ENCODE assay signal across 8 cellular contexts in the genomic region with DNA sequence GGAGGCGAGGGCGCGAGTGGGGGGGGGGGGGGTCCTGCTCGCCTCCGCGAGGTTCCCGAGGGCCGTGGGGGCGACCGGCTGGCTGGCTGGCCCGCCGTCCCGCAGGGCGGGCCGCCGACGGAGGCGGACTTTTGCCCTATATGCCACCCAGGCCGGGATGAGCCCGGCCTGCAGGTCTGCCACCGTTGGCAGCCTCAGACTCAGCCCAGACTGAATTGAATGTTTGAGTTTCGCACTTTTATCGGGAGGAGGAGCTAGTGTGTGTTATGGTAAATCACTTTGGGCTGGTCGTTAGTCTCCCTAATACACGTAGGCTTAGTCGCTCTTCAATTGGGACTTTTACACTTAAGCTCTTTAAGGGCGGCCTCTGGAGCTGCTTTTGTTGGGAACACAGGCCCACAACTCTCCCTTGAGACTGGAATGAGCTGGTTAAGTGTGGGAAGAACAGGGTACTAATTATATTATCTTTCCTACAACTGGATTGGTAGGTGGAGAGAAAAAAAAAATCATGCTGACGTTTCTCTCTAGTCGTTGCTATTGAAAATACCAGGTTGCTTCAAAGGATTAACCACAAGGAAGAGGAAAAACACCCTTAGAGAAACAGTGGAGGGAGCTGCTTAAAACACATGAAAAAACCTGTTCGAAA. TPM values are rescaled to one million over a fixed set of nuclear protein-coding genes. Genes with fewer than 3 reads are reported as not detected.
DNase-seq lines count a peak whose midpoint lies in the region; ATAC-seq and TF ChIP-seq lines count a peak whose summit lies in the region.

No MANE protein-coding gene starts in this region.

- ATAC-seq in GM19397 (IDR thresholded peaks at IDR 0.05; ENCODE audit: unreplicated experiment) (peak; percentile 15), HG03520 (IDR thresholded peaks at IDR 0.05; ENCODE audit: unreplicated experiment) (peak; percentile 21)

- no peaks in the 10 kb centered on the region for H3K27me3 Mint-ChIP-seq in activated T-cell treated with anti-CD3 and anti-CD28 coated beads, Interleukin-2, amount 50 U/mL, for 24 hours

- peaks cover 25% of the 10 kb centered on the region for H3K36me3 Mint-ChIP-seq in activated T-cell treated with anti-CD3 and anti-CD28 coated beads, Interleukin-2, amount 50 U/mL, for 24 hours (ENCODE audit: low read depth)

- TF ChIP-seq CTCF in fibroblast of villous mesenchyme (IDR thresholded peaks at IDR 0.05; ENCODE audit: insufficient read depth, low read depth, low read length) = no peak
- no peak for TF ChIP-seq CTCF in neutrophil (IDR thresholded peaks at IDR 0.05)

- H3K36me3 ChIP-seq in neutrophil = peaks cover 6% of the 10 kb centered on the region

- H3K9me3 ChIP-seq in neutrophil = no peaks in the 10 kb centered on the region

- DNase-seq in DMS 273 (lab: John Stamatoyannopoulos, UW; ENCODE audit: unreplicated experiment) (peak; percentile 97), NCI-H524 treated with DMSO at 0.1 percent for 48 hours (lab: John Stamatoyannopoulos, UW) (peak; percentile 94), fibroblast of villous mesenchyme (ENCODE audit: low read depth) (peak; percentile 94)
- no peak for DNase-seq in activated T-cell treated with anti-CD3 and anti-CD28 coated beads, Interleukin-2, amount 50 U/mL, for 24 hours
- no peak for DNase-seq in stimulated activated CD4-positive, alpha-beta T cell treated with anti-CD3 and anti-CD28 coated beads, Interleukin-12 subunit alpha, Interleukin-12 subunit beta, amount 100 ng/mL, for 4 hours

- H3K4me3 ChIP-seq in fibroblast of villous mesenchyme (ENCODE audit: low read depth, low read length) = peak overlapping the region; percentile 40
- peak overlapping the region; percentile 85 to 98 for H3K4me3 ChIP-seq in neutrophil (ENCODE audit: low read depth in 1 of 2, low read length in 1 of 2)

- peaks cover 57 to 65% of the 10 kb centered on the region in 2 experiments for H3K4me1 ChIP-seq in neutrophil (ENCODE audit: control insufficient read depth in 1 of 2, insufficient read depth in 1 of 2, low read depth in 1 of 2, low read length in 1 of 2)

- peak overlapping the region; percentile 96 for H3K27ac ChIP-seq in neutrophil

- H3K27ac Mint-ChIP-seq in activated T-cell treated with anti-CD3 and anti-CD28 coated beads, Interleukin-2, amount 50 U/mL, for 24 hours = peak overlapping the region; percentile 99

- H3K9me3 Mint-ChIP-seq in activated T-cell treated with anti-CD3 and anti-CD28 coated beads, Interleukin-2, amount 50 U/mL, for 24 hours = no peaks in the 10 kb centered on the region

- no peaks in the 10 kb centered on the region for H3K27me3 ChIP-seq in neutrophil

- H3K4me3 Mint-ChIP-seq in activated T-cell treated with anti-CD3 and anti-CD28 coated beads, Interleukin-2, amount 50 U/mL, for 24 hours = peak overlapping the region; percentile 88

- peaks cover 50% of the 10 kb centered on the region for H3K4me1 Mint-ChIP-seq in activated T-cell treated with anti-CD3 and anti-CD28 coated beads, Interleukin-2, amount 50 U/mL, for 24 hours (ENCODE audit: low read depth)

RNA-seq across cellular contexts. Expression of gene IRF2BP2, which starts 1.3 kb away (rescaled TPM):
- total RNA-seq in fibroblast of villous mesenchyme = 53.1 and 60.9 TPM in 2 replicates

Comparison
In these comparisons a context has a peak if more than half of its experiments do, and no peak if none do; other contexts are left out.
1. DNase-seq: peak in DMS 273 (single experiment), NCI-H524 treated with DMSO at 0.1 percent for 48 hours (single experiment) and fibroblast of villous mesenchyme (single experiment); none in activated T-cell treated with anti-CD3 and anti-CD28 coated beads, Interleukin-2, amount 50 U/mL, for 24 hours (single experiment) and stimulated activated CD4-positive, alpha-beta T cell treated with anti-CD3 and anti-CD28 coated beads, Interleukin-12 subunit alpha, Interleukin-12 subunit beta, amount 100 ng/mL, for 4 hours (single experiment).